ENCODE assay signal across 2 cellular contexts in genomic region chr3:129320825-129321487, GRCh38.
TF ChIP-seq lines count a peak whose summit lies in the region.

No MANE protein-coding gene starts in this region.

TF ChIP-seq in HEK293, 187 proteins besides CTCF, POLR2A, EP300 and RAD21:
- TF ChIP-seq ZFHX2 (tag by site-specific recombination; conservative IDR thresholded peaks at IDR 0.05) (peak; percentile 99), ZNF501 (tag by site-specific recombination; IDR thresholded peaks at IDR 0.05) (no peak), ZNF18 (tag by site-specific recombination; IDR thresholded peaks at IDR 0.05) (peak; percentile 100), ZNF221 (tag by site-specific recombination; IDR thresholded peaks at IDR 0.05; ENCODE audit: borderline replicate concordance) (no peak), EGR2 (tag by site-specific recombination; IDR thresholded peaks at IDR 0.05; ENCODE audit: low read depth) (peak; percentile 96)

TF ChIP-seq in GM12878, 131 proteins besides CTCF, POLR2A, EP300 and RAD21:
- no peak for TF ChIP-seq MTA2 (IDR thresholded peaks at IDR 0.05; ENCODE audit: low read depth)
- no peak for TF ChIP-seq ELK1 (IDR thresholded peaks at IDR 0.05; ENCODE audit: low read depth, low read length)
- peak; percentile 15 for TF ChIP-seq BCL3 (IDR thresholded peaks at IDR 0.05; ENCODE audit: borderline replicate concordance, insufficient read depth, low read depth, low read length, poor library complexity, severe bottlenecking)
- peak; percentile 24 for TF ChIP-seq NR2C2 (IDR thresholded peaks at IDR 0.05; ENCODE audit: borderline replicate concordance, control insufficient read depth, insufficient read length, low read depth)
- no peak for TF ChIP-seq JUND (IDR thresholded peaks at IDR 0.05; ENCODE audit: low read depth, low read length)
- TF ChIP-seq CHD4 (IDR thresholded peaks at IDR 0.05), result no peak
- no peak for TF ChIP-seq GATAD2B (conservative IDR thresholded peaks at IDR 0.05; ENCODE audit: low read depth)
- TF ChIP-seq PAX8 (IDR thresholded peaks at IDR 0.05), result no peak
- no peak for TF ChIP-seq HDAC2 (IDR thresholded peaks at IDR 0.05)
- TF ChIP-seq HDGF (IDR thresholded peaks at IDR 0.05), result peak; percentile 73; the same call in 1 of the 2 replicates
- peak; percentile 26; the same call in 1 of the 2 replicates for TF ChIP-seq NFIC (IDR thresholded peaks at IDR 0.05; ENCODE audit: low read depth, low read length)
- peak; percentile 69 for TF ChIP-seq PBX3 (IDR thresholded peaks at IDR 0.05; ENCODE audit: insufficient replicate concordance, low read depth, low read length)
- TF ChIP-seq TCF12 (IDR thresholded peaks at IDR 0.05; ENCODE audit: low read depth, low read length), result no peak
- no peak for TF ChIP-seq ZNF207 (IDR thresholded peaks at IDR 0.05; ENCODE audit: borderline replicate concordance)
- no peak for TF ChIP-seq CREM (IDR thresholded peaks at IDR 0.05; ENCODE audit: low read depth)
- TF ChIP-seq MYB (IDR thresholded peaks at IDR 0.05; ENCODE audit: borderline replicate concordance, low read depth, low read length), result no peak
- no peak for TF ChIP-seq SMAD1 (IDR thresholded peaks at IDR 0.05; ENCODE audit: low read depth, partially characterized antibody)
- TF ChIP-seq IKZF1 (conservative IDR thresholded peaks at IDR 0.05), result no peak
- no peak for TF ChIP-seq TCF7 (IDR thresholded peaks at IDR 0.05; ENCODE audit: borderline replicate concordance)
